ENCODE assay signal across 32 cellular contexts in the genomic region with DNA sequence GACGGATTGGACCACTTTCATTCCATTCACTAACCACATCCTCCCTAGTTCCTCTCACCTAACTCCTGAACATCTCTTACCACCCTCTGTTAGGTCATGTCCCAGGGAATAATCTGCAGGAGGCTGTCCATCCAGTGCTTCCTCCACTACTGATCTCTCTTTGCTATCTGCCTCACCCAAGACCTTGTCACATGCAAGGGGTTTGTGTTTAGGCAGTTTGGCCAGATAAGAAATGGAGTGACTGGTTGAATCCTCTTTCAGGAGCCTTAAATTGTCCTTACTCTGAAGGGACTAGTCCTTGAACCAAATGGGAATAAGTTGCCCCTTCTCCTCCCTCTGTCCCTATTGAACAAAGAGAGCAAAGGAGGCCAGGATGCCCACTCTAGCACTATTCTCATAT.
DNase-seq lines count a peak whose midpoint lies in the region; ATAC-seq and TF ChIP-seq lines count a peak whose summit lies in the region.
"Had no signal": no experiment of that assay in that cellular context is flagged by ENCODE, and none has a peak within 500 bp of the region (broad histone marks: within the 10 kb centered on the region; RNA-seq: fewer than 3 reads in every experiment).

No MANE protein-coding gene starts in this region.

- DNase-seq in activated CD4-positive, alpha-beta T cell treated with anti-CD3 and anti-CD28 coated beads for 36 hours = no peak
- no peak for DNase-seq in activated CD4-positive, alpha-beta T cell treated with anti-CD3 and anti-CD28 coated beads, Interleukin-2, amount 50 U/mL, for 1 hour
- DNase-seq in CD4-positive, CD25-positive, alpha-beta regulatory T cell = no peak
- DNase-seq in T-helper 17 cell = no peak
- no peak for DNase-seq in endothelial cell (ENCODE audit: low spot score)
- DNase-seq in GM19238 (ENCODE audit: insufficient read length, low spot score) = no peak
- DNase-seq in GM03348 (ENCODE audit: low spot score) = no peak
- DNase-seq in sciatic nerve (ENCODE audit: low spot score) = no peak
- DNase-seq: 8988T; activated effector memory CD4-positive, alpha-beta T cell treated with Interleukin-2 at 50 U/mL for 16 hours; amniotic stem cell; dorsolateral prefrontal cortex; gastrocnemius medialis; midbrain; naive B cell; NCI-H1105; NCI-H187 treated with DMSO at 0.1 percent for 48 hours; NCI-H2171; NCI-H82; occipital lobe; SIG-M5; sigmoid colon; stimulated activated CD4-positive, alpha-beta T cell treated with anti-CD3 and anti-CD28 coated beads, Interleukin-12 subunit alpha, Interleukin-12 subunit beta, amount 100 ng/mL, for 4 hours; stimulated activated CD4-positive, alpha-beta T cell treated with anti-CD3 and anti-CD28 coated beads, Interleukin-4, amount 100 ng/mL, for 1 hour; substantia nigra; T-helper 9 cell; upper lobe of left lung had no signal

- H3K27me3 ChIP-seq in CD4-positive, CD25-positive, alpha-beta regulatory T cell (ENCODE audit: control insufficient read depth, insufficient read depth, low read length) = no peaks in the 10 kb centered on the region
- H3K27me3 ChIP-seq: dorsolateral prefrontal cortex, gastrocnemius medialis, sigmoid colon, upper lobe of left lung had no signal

- intact Hi-C loops in activated CD4-positive, alpha-beta T cell treated with anti-CD3 and anti-CD28 coated beads for 36 hours (cut with DNase I, micrococcal nuclease) = loop anchor here in 1 of 2 experiments (5.0 kb wide), 2 partner anchors 328 to 518 kb away; no protein-coding TSS in a partner anchor
- intact Hi-C loops in sciatic nerve (cut with DNase I) = no loop called here

- H3K4me3 Mint-ChIP-seq in activated CD4-positive, alpha-beta T cell treated with anti-CD3 and anti-CD28 coated beads for 36 hours = no peak overlapping the region
- H3K4me3 Mint-ChIP-seq in CD4-positive, CD25-positive, alpha-beta regulatory T cell = peak overlapping the region in 2 of 4 donors; percentile 19 to 67
- H3K4me3 Mint-ChIP-seq in T-helper 17 cell (no peak overlapping the region), endothelial cell (ENCODE audit: unreplicated experiment) (no peak overlapping the region)
- H3K4me3 Mint-ChIP-seq: brain, naive B cell, WTC11 had no signal

- peaks cover 52% of the 10 kb centered on the region for H3K4me1 ChIP-seq in CD4-positive, CD25-positive, alpha-beta regulatory T cell (ENCODE audit: control insufficient read depth, insufficient read depth, low read length, poor library complexity, severe bottlenecking)
- H3K4me1 ChIP-seq: gastrocnemius medialis, prostate gland, sigmoid colon, upper lobe of left lung had no signal

- H3K9me3 Mint-ChIP-seq in activated CD4-positive, alpha-beta T cell treated with anti-CD3 and anti-CD28 coated beads for 36 hours (ENCODE audit: low read depth) = peaks cover 29% of the 10 kb centered on the region
- peaks cover 0 to 23% (median 3%) of the 10 kb centered on the region in 7 donors for H3K9me3 Mint-ChIP-seq in CD4-positive, CD25-positive, alpha-beta regulatory T cell
- peaks cover 7% of the 10 kb centered on the region for H3K9me3 Mint-ChIP-seq in endothelial cell (ENCODE audit: unreplicated experiment)

- no peak for ATAC-seq in activated CD4-positive, alpha-beta T cell treated with anti-CD3 and anti-CD28 coated beads for 36 hours
- no peak for ATAC-seq in CD4-positive, CD25-positive, alpha-beta regulatory T cell (ENCODE audit: low read depth in 2 of 2)
- no peak for ATAC-seq in T-helper 17 cell
- no peak for ATAC-seq in sciatic nerve
- ATAC-seq: gastrocnemius medialis, GM12878, WTC11 had no signal

- peaks cover 32% of the 10 kb centered on the region for H3K36me3 Mint-ChIP-seq in activated CD4-positive, alpha-beta T cell treated with anti-CD3 and anti-CD28 coated beads for 36 hours (ENCODE audit: low read depth)
- H3K36me3 Mint-ChIP-seq in CD4-positive, CD25-positive, alpha-beta regulatory T cell = peaks cover 4% of the 10 kb centered on the region
- no peaks in the 10 kb centered on the region for H3K36me3 Mint-ChIP-seq in T-helper 17 cell (ENCODE audit: low read depth)
- H3K36me3 Mint-ChIP-seq in endothelial cell (ENCODE audit: low read depth, unreplicated experiment) = peaks cover 6% of the 10 kb centered on the region

- H3K4me3 ChIP-seq in CD4-positive, CD25-positive, alpha-beta regulatory T cell (ENCODE audit: low read depth, low read length) = no peak overlapping the region
- H3K4me3 ChIP-seq: dorsolateral prefrontal cortex, gastrocnemius medialis, GM12878, prostate gland, sigmoid colon, upper lobe of left lung had no signal

- no peaks in the 10 kb centered on the region for H3K36me3 ChIP-seq in CD4-positive, CD25-positive, alpha-beta regulatory T cell (ENCODE audit: control insufficient read depth, insufficient read depth, low read length)
- H3K36me3 ChIP-seq: gastrocnemius medialis, prostate gland, sigmoid colon, upper lobe of left lung had no signal

- POLR2A ChIA-PET in activated CD4-positive, alpha-beta T cell treated with anti-CD3 and anti-CD28 coated beads for 36 hours (lab: Charles Lee) = no interaction called here

- peak overlapping the region; percentile 47 for H3K27ac ChIP-seq in CD4-positive, CD25-positive, alpha-beta regulatory T cell (ENCODE audit: insufficient read depth, low read length, poor library complexity, severe bottlenecking)
- H3K27ac ChIP-seq: C4-2B, dorsolateral prefrontal cortex, gastrocnemius medialis, prostate gland, sigmoid colon, upper lobe of left lung had no signal

- H3K4me1 Mint-ChIP-seq in activated CD4-positive, alpha-beta T cell treated with anti-CD3 and anti-CD28 coated beads for 36 hours = peaks cover 82% of the 10 kb centered on the region
- peaks cover 50 to 81% (median 53%) of the 10 kb centered on the region in 4 donors for H3K4me1 Mint-ChIP-seq in CD4-positive, CD25-positive, alpha-beta regulatory T cell
- H3K4me1 Mint-ChIP-seq in T-helper 17 cell (peaks cover 38% of the 10 kb centered on the region), endothelial cell (ENCODE audit: unreplicated experiment) (peaks cover 11% of the 10 kb centered on the region)

- CTCF ChIA-PET in activated CD4-positive, alpha-beta T cell treated with anti-CD3 and anti-CD28 coated beads for 36 hours (lab: Charles Lee) = interaction anchor here (0.6 kb wide), 1 partner anchor 75 kb away, joined by 3 read pairs; no protein-coding TSS in a partner anchor

- H3K27me3 Mint-ChIP-seq in activated CD4-positive, alpha-beta T cell treated with anti-CD3 and anti-CD28 coated beads for 36 hours = no peaks in the 10 kb centered on the region
- H3K27me3 Mint-ChIP-seq in CD4-positive, CD25-positive, alpha-beta regulatory T cell = no peaks in the 10 kb centered on the region
- H3K27me3 Mint-ChIP-seq in T-helper 17 cell = no peaks in the 10 kb centered on the region
- H3K27me3 Mint-ChIP-seq in endothelial cell (ENCODE audit: unreplicated experiment) = peaks cover 2% of the 10 kb centered on the region
- H3K27me3 Mint-ChIP-seq: brain, naive B cell had no signal

- no peak for TF ChIP-seq CTCF in endothelial cell (IDR thresholded peaks at IDR 0.05; ENCODE audit: unreplicated experiment)

- peak overlapping the region; percentile 70 for H3K27ac Mint-ChIP-seq in activated CD4-positive, alpha-beta T cell treated with anti-CD3 and anti-CD28 coated beads for 36 hours
- peak overlapping the region; percentile 86 to 97 (median 91) for H3K27ac Mint-ChIP-seq in CD4-positive, CD25-positive, alpha-beta regulatory T cell
- H3K27ac Mint-ChIP-seq in T-helper 17 cell (peak overlapping the region; percentile 96), endothelial cell (ENCODE audit: unreplicated experiment) (peak overlapping the region; percentile 37)
- H3K27ac Mint-ChIP-seq: brain, WTC11 had no signal

- H3K9me3 ChIP-seq in CD4-positive, CD25-positive, alpha-beta regulatory T cell (ENCODE audit: control insufficient read depth in 2 of 2, low read length in 2 of 2) = peaks cover 2 to 19% of the 10 kb centered on the region in 2 experiments
- H3K9me3 ChIP-seq in T-helper 17 cell (ENCODE audit: control insufficient read depth, low read length, poor library complexity, severe bottlenecking) = no peaks in the 10 kb centered on the region
- H3K9me3 ChIP-seq: prostate gland had no signal

Comparison
In these comparisons a context has a peak if more than half of its experiments do, and no peak if none do; other contexts are left out.
1. H3K27ac Mint-ChIP-seq: peak in every context shown above with its lines; median percentile 96 in T-helper 17 cell; 91 in CD4-positive, CD25-positive, alpha-beta regulatory T cell; 70 in activated CD4-positive, alpha-beta T cell treated with anti-CD3 and anti-CD28 coated beads for 36 hours; 37 in endothelial cell.